Comparison of ENCODE assay signal across 8 cellular contexts in genomic region chr1:9539165-9539828, GRCh38. TPM values are rescaled to one million over a fixed set of nuclear protein-coding genes. Genes with fewer than 3 reads are reported as not detected.
DNase-seq lines count a peak whose midpoint lies in the region; ATAC-seq and TF ChIP-seq lines count a peak whose summit lies in the region.

A gene with protein sequence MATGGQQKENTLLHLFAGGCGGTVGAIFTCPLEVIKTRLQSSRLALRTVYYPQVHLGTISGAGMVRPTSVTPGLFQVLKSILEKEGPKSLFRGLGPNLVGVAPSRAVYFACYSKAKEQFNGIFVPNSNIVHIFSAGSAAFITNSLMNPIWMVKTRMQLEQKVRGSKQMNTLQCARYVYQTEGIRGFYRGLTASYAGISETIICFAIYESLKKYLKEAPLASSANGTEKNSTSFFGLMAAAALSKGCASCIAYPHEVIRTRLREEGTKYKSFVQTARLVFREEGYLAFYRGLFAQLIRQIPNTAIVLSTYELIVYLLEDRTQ (plus strand): TSS chr1:9539465. CDS start chr1:9539692, 227 bp downstream.

- H3K4me1 ChIP-seq in GM23338 (ENCODE audit: insufficient read depth) = peaks cover 18% of the 10 kb centered on the region

- H2AFZ ChIP-seq in GM23338 = peak within 1 kb of the TSS; percentile 99

- DNase-seq in Daoy (ENCODE audit: low read depth) = peak; percentile 98
- DNase-seq in GM23338 (ENCODE audit: low spot score) = peak; percentile 97
- DNase-seq in Kasumi-1 (lab: John Stamatoyannopoulos, UW) = peak; percentile 96 to 97
- peak; percentile 94 for DNase-seq in RPMI7951 (ENCODE audit: low read depth)
- peak; percentile 92 to 95 for DNase-seq in activated T-helper 1 cell treated with anti-CD3 and anti-CD28 coated beads, Interleukin-2, amount 50 U/mL, for 16 hours (ENCODE audit: low read depth in 1 of 2, low spot score in 1 of 2)
- peak; percentile 96 for DNase-seq in fibroblast of mammary gland (ENCODE audit: low read depth)
- DNase-seq in naive thymus-derived CD8-positive, alpha-beta T cell = peak; percentile 93 to 98 (median 96)
- peak; percentile 98 for DNase-seq in stimulated activated naive B cell treated with anti-CD40 and anti-IgM and Interleukin-4, amounts not matched to agents 10 μg/mL and 1 μg/mL and 100 μg/mL, for 72 hours

- ATAC-seq in GM23338 = peak; percentile 94
- peak; percentile 94 to 96 for ATAC-seq in naive thymus-derived CD8-positive, alpha-beta T cell
- peak; percentile 96 to 97 for ATAC-seq in stimulated activated naive B cell treated with anti-CD40 and anti-IgM and Interleukin-4, amounts not matched to agents 10 μg/mL and 1 μg/mL and 100 μg/mL, for 72 hours (replicated peaks)

- H3K36me3 Mint-ChIP-seq in GM23338 (ENCODE audit: low read depth) = peaks cover 22% of the 10 kb centered on the region
- peaks cover 0 to 2% (median 0%) of the 10 kb centered on the region in 3 donors for H3K36me3 Mint-ChIP-seq in naive thymus-derived CD8-positive, alpha-beta T cell
- H3K36me3 Mint-ChIP-seq in stimulated activated naive B cell treated with anti-CD40 and anti-IgM and Interleukin-4, amounts not matched to agents 10 μg/mL and 1 μg/mL and 100 μg/mL, for 72 hours = peaks cover 5 to 7% of the 10 kb centered on the region in 2 donors

- peaks cover 24% of the 10 kb centered on the region for H3K4me1 Mint-ChIP-seq in GM23338
- peaks cover 15 to 38% (median 37%) of the 10 kb centered on the region in 4 donors for H3K4me1 Mint-ChIP-seq in naive thymus-derived CD8-positive, alpha-beta T cell
- peaks cover 19 to 39% of the 10 kb centered on the region in 2 donors for H3K4me1 Mint-ChIP-seq in stimulated activated naive B cell treated with anti-CD40 and anti-IgM and Interleukin-4, amounts not matched to agents 10 μg/mL and 1 μg/mL and 100 μg/mL, for 72 hours

- POLR2A ChIA-PET in naive thymus-derived CD8-positive, alpha-beta T cell (lab: Charles Lee) = interaction anchor here (0.6 to 1.2 kb wide), 4 partner anchors 14 to 178 kb away, joined by 3 to 6 read pairs (median 4); no protein-coding TSS in a partner anchor

- H3K4me3 Mint-ChIP-seq in GM23338 = peak within 1 kb of the TSS; percentile 95
- H3K4me3 Mint-ChIP-seq in naive thymus-derived CD8-positive, alpha-beta T cell = peak within 1 kb of the TSS; percentile 79 to 95 (median 90)
- peak within 1 kb of the TSS; percentile 93 for H3K4me3 Mint-ChIP-seq in stimulated activated naive B cell treated with anti-CD40 and anti-IgM and Interleukin-4, amounts not matched to agents 10 μg/mL and 1 μg/mL and 100 μg/mL, for 72 hours

- peak within 1 kb of the TSS; percentile 96 for H3K4me3 ChIP-seq in GM23338
- H3K4me3 ChIP-seq in fibroblast of mammary gland (ENCODE audit: control insufficient read depth, low read depth, low read length) = peak within 1 kb of the TSS; percentile 73

- TF ChIP-seq CTCF in GM23338 (conservative IDR thresholded peaks at IDR 0.05; ENCODE audit: low read depth in 2 of 2) (no peak), fibroblast of mammary gland (conservative IDR thresholded peaks at IDR 0.05; ENCODE audit: control insufficient read depth, insufficient read depth, low read depth, low read length) (no peak)

- no peaks in the 10 kb centered on the region for H3K9me2 ChIP-seq in GM23338 (ENCODE audit: insufficient read depth)

- H3K27me3 Mint-ChIP-seq in GM23338 (ENCODE audit: insufficient read depth, low read depth, poor library complexity) = peaks cover 17% of the 10 kb centered on the region
- no peaks in the 10 kb centered on the region for H3K27me3 Mint-ChIP-seq in naive thymus-derived CD8-positive, alpha-beta T cell
- no peaks in the 10 kb centered on the region for H3K27me3 Mint-ChIP-seq in stimulated activated naive B cell treated with anti-CD40 and anti-IgM and Interleukin-4, amounts not matched to agents 10 μg/mL and 1 μg/mL and 100 μg/mL, for 72 hours

- H3K27ac Mint-ChIP-seq in GM23338 = peak within 1 kb of the TSS; percentile 90
- H3K27ac Mint-ChIP-seq in naive thymus-derived CD8-positive, alpha-beta T cell = peak within 1 kb of the TSS; percentile 85 to 97 (median 93)
- peak within 1 kb of the TSS; percentile 96 for H3K27ac Mint-ChIP-seq in stimulated activated naive B cell treated with anti-CD40 and anti-IgM and Interleukin-4, amounts not matched to agents 10 μg/mL and 1 μg/mL and 100 μg/mL, for 72 hours

- no peaks in the 10 kb centered on the region; the same call in 2 of the 3 replicates for H3K9me3 Mint-ChIP-seq in GM23338
- no peaks in the 10 kb centered on the region for H3K9me3 Mint-ChIP-seq in naive thymus-derived CD8-positive, alpha-beta T cell
- peaks cover 0 to 1% of the 10 kb centered on the region in 2 donors for H3K9me3 Mint-ChIP-seq in stimulated activated naive B cell treated with anti-CD40 and anti-IgM and Interleukin-4, amounts not matched to agents 10 μg/mL and 1 μg/mL and 100 μg/mL, for 72 hours

- peak within 1 kb of the TSS; percentile 96 for H3K4me2 ChIP-seq in GM23338

- H3F3A ChIP-seq in GM23338 (replicated peaks; ENCODE audit: low read depth) = no peaks in the 10 kb centered on the region

- H3K79me2 ChIP-seq in GM23338 (replicated peaks; ENCODE audit: insufficient read depth) = peaks cover 45% of the 10 kb centered on the region

- H3K36me3 ChIP-seq in GM23338 (ENCODE audit: insufficient read depth) = no peaks in the 10 kb centered on the region; the same call in 1 of the 2 replicates

- no peaks in the 10 kb centered on the region for H3K27me3 ChIP-seq in GM23338 (ENCODE audit: insufficient read depth)

- no peak within 1 kb of the TSS for H3K27ac ChIP-seq in GM23338 (ENCODE audit: low read depth)

- H4K20me1 ChIP-seq in GM23338 (replicated peaks; ENCODE audit: insufficient read depth) = peaks cover 21% of the 10 kb centered on the region

TF ChIP-seq in GM23338, 12 proteins besides CTCF, POLR2A, EP300 and RAD21 (continues in another document):
- no peak for TF ChIP-seq ZNF331 (CRISPR knock-in tag; IDR thresholded peaks at IDR 0.05; ENCODE audit: low read depth)
- peak; percentile 99 for TF ChIP-seq CREB1 (CRISPR knock-in tag; IDR thresholded peaks at IDR 0.05; ENCODE audit: low read depth)
- TF ChIP-seq POLR2AphosphoS5 (IDR thresholded peaks at IDR 0.05; ENCODE audit: low read depth) = peak; percentile 75
- TF ChIP-seq, protein P1, sequence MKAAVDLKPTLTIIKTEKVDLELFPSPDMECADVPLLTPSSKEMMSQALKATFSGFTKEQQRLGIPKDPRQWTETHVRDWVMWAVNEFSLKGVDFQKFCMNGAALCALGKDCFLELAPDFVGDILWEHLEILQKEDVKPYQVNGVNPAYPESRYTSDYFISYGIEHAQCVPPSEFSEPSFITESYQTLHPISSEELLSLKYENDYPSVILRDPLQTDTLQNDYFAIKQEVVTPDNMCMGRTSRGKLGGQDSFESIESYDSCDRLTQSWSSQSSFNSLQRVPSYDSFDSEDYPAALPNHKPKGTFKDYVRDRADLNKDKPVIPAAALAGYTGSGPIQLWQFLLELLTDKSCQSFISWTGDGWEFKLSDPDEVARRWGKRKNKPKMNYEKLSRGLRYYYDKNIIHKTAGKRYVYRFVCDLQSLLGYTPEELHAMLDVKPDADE (IDR thresholded peaks at IDR 0.05) = no peak
- no peak for TF ChIP-seq ZNF114 (CRISPR knock-in tag; IDR thresholded peaks at IDR 0.05)
- no peak for TF ChIP-seq STAT1 (IDR thresholded peaks at IDR 0.05; ENCODE audit: unreplicated experiment)
- no peak for TF ChIP-seq EZH2phosphoT487 (IDR thresholded peaks at IDR 0.05; ENCODE audit: unreplicated experiment)
- no peak for TF ChIP-seq REST (IDR thresholded peaks at IDR 0.05; ENCODE audit: unreplicated experiment)
- TF ChIP-seq NANOG (IDR thresholded peaks at IDR 0.05; ENCODE audit: borderline replicate concordance) = no peak
- TF ChIP-seq JUNB (IDR thresholded peaks at IDR 0.05; ENCODE audit: unreplicated experiment) = no peak

RNA-seq across cellular contexts. Expression of the gene that starts here (rescaled TPM):
- 12.6 and 17.4 TPM in 2 replicates for total RNA-seq in Daoy (2014; rRNA removed; shearing (Covaris generic))
- total RNA-seq in GM23338 (2014; rRNA removed; shearing (Covaris generic)) = 18.8 and 21.0 TPM in 2 replicates
- polyA plus RNA-seq in GM23338 (2016; fragmentation: Nextera tagmentation; extraction: Ambion mirVana) = 12.8 and 13.3 TPM in 2 replicates
- total RNA-seq in RPMI7951 (2014; rRNA removed; shearing (Covaris generic)) = 6.6 and 8.1 TPM in 2 replicates
- 1 to 10 TPM; 3.2 to 4.3 TPM for total RNA-seq in naive thymus-derived CD8-positive, alpha-beta T cell
- 10 to 100 TPM in 1 of 3 donors, 1 to 10 TPM in 2; 8.2 to 10.5 (median 9.2) TPM for polyA plus RNA-seq in naive thymus-derived CD8-positive, alpha-beta T cell
